Comparison of ENCODE assay signal across 8 cellular contexts in genomic region chr11:63916837-63917684, GRCh38. TPM values are rescaled to one million over a fixed set of nuclear protein-coding genes. Genes with fewer than 3 reads are reported as not detected.
DNase-seq lines count a peak whose midpoint lies in the region; ATAC-seq and TF ChIP-seq lines count a peak whose summit lies in the region.

TSS of gene RCOR2 (minus strand) at chr11:63917164. CDS start at chr11:63916456, 708 bp downstream.

- H3K36me3 ChIP-seq in duodenal mucosa (ENCODE audit: control insufficient read depth in 1 of 2, insufficient read depth in 2 of 2, low read length in 2 of 2) (no peaks in the 10 kb centered on the region), right lobe of liver (no peaks in the 10 kb centered on the region)

- no peak for TF ChIP-seq POLR2A in right lobe of liver (IDR thresholded peaks at IDR 0.05)

- H3K4me1 Mint-ChIP-seq in CD14-positive monocyte, result peaks cover 17% of the 10 kb centered on the region
- peaks cover 12% of the 10 kb centered on the region for H3K4me1 Mint-ChIP-seq in activated CD4-positive, alpha-beta T cell treated with anti-CD3 and anti-CD28 coated beads, Interleukin-2, amount 10 ng/mL, durations not matched to agents 7 days and 5 days

- ATAC-seq in HG02642 (IDR thresholded peaks at IDR 0.05; ENCODE audit: poor library complexity, unreplicated experiment), result peak; percentile 50
- ATAC-seq in right lobe of liver, result peak; percentile 48 to 63 (median 58)
- no peak for ATAC-seq in HG03139 (IDR thresholded peaks at IDR 0.05; ENCODE audit: unreplicated experiment)

- POLR2A ChIA-PET in activated CD4-positive, alpha-beta T cell treated with anti-CD3 and anti-CD28 coated beads, Interleukin-2, amount 10 ng/mL, durations not matched to agents 7 days and 5 days (lab: Charles Lee), result no interaction called here

- H3K36me3 Mint-ChIP-seq in CD14-positive monocyte, result peaks cover 0 to 3% of the 10 kb centered on the region in 2 donors
- H3K36me3 Mint-ChIP-seq in activated CD4-positive, alpha-beta T cell treated with anti-CD3 and anti-CD28 coated beads, Interleukin-2, amount 10 ng/mL, durations not matched to agents 7 days and 5 days (ENCODE audit: low read depth), result no peaks in the 10 kb centered on the region

- intact Hi-C loops in CD14-positive monocyte (cut with micrococcal nuclease) (no loop called here), right lobe of liver (cut with DNase I) (no loop called here)

- peak within 1 kb of the TSS; percentile 62 for H3K27ac ChIP-seq in duodenal mucosa (ENCODE audit: low read depth, low read length)
- peak within 1 kb of the TSS in 1 of 3 donors; percentile 29 for H3K27ac ChIP-seq in right lobe of liver

- WGBS in right lobe of liver (ENCODE audit: insufficient coverage, low coverage, low lambda C conversion rate, missing lambda C conversion rate), result 0% methylated on average over 10 of the region's 85 CpGs

- H3K9ac ChIP-seq in duodenal mucosa (ENCODE audit: low read depth in 1 of 2, low read length in 2 of 2), result peak within 1 kb of the TSS; percentile 56 to 72

- H3K4me3 Mint-ChIP-seq in CD14-positive monocyte, result peak within 1 kb of the TSS; percentile 68 to 89
- peak within 1 kb of the TSS; percentile 71 for H3K4me3 Mint-ChIP-seq in activated CD4-positive, alpha-beta T cell treated with anti-CD3 and anti-CD28 coated beads, Interleukin-2, amount 10 ng/mL, durations not matched to agents 7 days and 5 days

- H3K4me3 ChIP-seq in duodenal mucosa (ENCODE audit: low read depth in 1 of 2, low read length in 2 of 2) (peak within 1 kb of the TSS; percentile 72), right lobe of liver (peak within 1 kb of the TSS; percentile 23 to 40 (median 29))

- CTCF ChIA-PET in activated CD4-positive, alpha-beta T cell treated with anti-CD3 and anti-CD28 coated beads, Interleukin-2, amount 10 ng/mL, durations not matched to agents 7 days and 5 days (lab: Charles Lee), result interaction anchor here (0.9 to 1.4 kb wide), 5 partner anchors 17 to 48 kb away, joined by 3 to 5 read pairs (median 3); no protein-coding TSS in a partner anchor

- H3K9me3 ChIP-seq in duodenal mucosa (ENCODE audit: control insufficient read depth in 1 of 2, low read length in 2 of 2), result no peaks in the 10 kb centered on the region
- no peaks in the 10 kb centered on the region for H3K9me3 ChIP-seq in right lobe of liver

- DNase-seq in CD14-positive monocyte (ENCODE audit: low spot score) (no peak), NCI-H460 (ENCODE audit: extremely low read depth, low read depth) (peak; percentile 64), right lobe of liver (peak in 1 of 3 donors; percentile 59)
- DNase-seq in activated CD4-positive, alpha-beta T cell treated with anti-CD3 and anti-CD28 coated beads, Interleukin-2, amount 10 ng/mL, durations not matched to agents 7 days and 5 days, result peak; percentile 59
- peak; percentile 70 for DNase-seq in stimulated activated CD4-positive, alpha-beta T cell treated with anti-CD3 and anti-CD28 coated beads, Interleukin-4, amount 100 ng/mL, for 1 hour

- peak within 1 kb of the TSS in 1 of 7 donors; percentile 43 for H3K27ac Mint-ChIP-seq in CD14-positive monocyte
- H3K27ac Mint-ChIP-seq in activated CD4-positive, alpha-beta T cell treated with anti-CD3 and anti-CD28 coated beads, Interleukin-2, amount 10 ng/mL, durations not matched to agents 7 days and 5 days, result peak within 1 kb of the TSS; percentile 36

- peaks cover 37 to 79% (median 52%) of the 10 kb centered on the region in 3 donors for H3K27me3 Mint-ChIP-seq in CD14-positive monocyte (ENCODE audit: low read depth in 3 of 3)
- peaks cover 19% of the 10 kb centered on the region for H3K27me3 Mint-ChIP-seq in activated CD4-positive, alpha-beta T cell treated with anti-CD3 and anti-CD28 coated beads, Interleukin-2, amount 10 ng/mL, durations not matched to agents 7 days and 5 days

- TF ChIP-seq CTCF in CD14-positive monocyte (IDR thresholded peaks at IDR 0.05), result no peak
- TF ChIP-seq CTCF in right lobe of liver (IDR thresholded peaks at IDR 0.05), result no peak

- peaks cover 0 to 9% (median 2%) of the 10 kb centered on the region in 7 donors for H3K9me3 Mint-ChIP-seq in CD14-positive monocyte
- no peaks in the 10 kb centered on the region for H3K9me3 Mint-ChIP-seq in activated CD4-positive, alpha-beta T cell treated with anti-CD3 and anti-CD28 coated beads, Interleukin-2, amount 10 ng/mL, durations not matched to agents 7 days and 5 days

- H3K27me3 ChIP-seq in duodenal mucosa (ENCODE audit: control insufficient read depth in 1 of 2, insufficient read depth in 2 of 2, low read length in 2 of 2) (no peaks in the 10 kb centered on the region), right lobe of liver (peaks cover 0 to 5% of the 10 kb centered on the region in 2 donors)

- H3K4me1 ChIP-seq in duodenal mucosa (ENCODE audit: control insufficient read depth in 1 of 2, insufficient read depth in 2 of 2, low read length in 2 of 2), result peaks cover 33 to 46% of the 10 kb centered on the region in 2 donors
- H3K4me1 ChIP-seq in right lobe of liver, result peaks cover 0 to 31% (median 9%) of the 10 kb centered on the region in 4 donors

RNA-seq across cellular contexts. Expression of gene RCOR2, which starts in this region (rescaled TPM):
- polyA plus RNA-seq in CD14-positive monocyte, result not detected
- 4.2 and 4.5 TPM in 2 replicates for total RNA-seq in NCI-H460 (2014; rRNA removed; shearing (Covaris generic))
- 2.4 TPM in 2 replicates for polyA plus RNA-seq in NCI-H460 (2014; cell fraction: nucleus; rRNA removed)
- under 1 TPM; 0.12 to 0.40 TPM for total RNA-seq in activated CD4-positive, alpha-beta T cell treated with anti-CD3 and anti-CD28 coated beads, Interleukin-2, amount 10 ng/mL, durations not matched to agents 7 days and 5 days
- total RNA-seq in right lobe of liver, result under 1 TPM in 1 of 6 experiments, not detected in 5; 0.15 TPM

Comparison
In these comparisons a context has a peak if more than half of its experiments do, and no peak if none do; other contexts are left out.
1. Peak in DNase-seq in activated CD4-positive, alpha-beta T cell treated with anti-CD3 and anti-CD28 coated beads, Interleukin-2, amount 10 ng/mL, durations not matched to agents 7 days and 5 days; RNA of the gene not detected or under 1 TPM.
2. Peak in ATAC-seq and H3K4me3 ChIP-seq in right lobe of liver; RNA of the gene not detected or under 1 TPM.